2 cellular contexts compared by ENCODE assay signal in genomic region chr14:91152499-91152898, GRCh38.
TF ChIP-seq lines count a peak whose summit lies in the region.

No MANE protein-coding gene starts in this region.

TF ChIP-seq in liver, 16 proteins besides CTCF, POLR2A, EP300 and RAD21 (continued from another document):
- no peak for TF ChIP-seq REST (IDR thresholded peaks at IDR 0.05)
- TF ChIP-seq TAF1 (conservative IDR thresholded peaks at IDR 0.05), result no peak
- TF ChIP-seq EGR1 (IDR thresholded peaks at IDR 0.05; ENCODE audit: low read depth in 2 of 2), result no peak
- TF ChIP-seq JUND (IDR thresholded peaks at IDR 0.05), result no peak
- TF ChIP-seq HNF4G (IDR thresholded peaks at IDR 0.05), result no peak
- no peak for TF ChIP-seq FOXA2 (IDR thresholded peaks at IDR 0.05)
- TF ChIP-seq ZBTB33 (IDR thresholded peaks at IDR 0.05), result no peak
- no peak for TF ChIP-seq NR2F2 (IDR thresholded peaks at IDR 0.05)
- TF ChIP-seq RXRA (IDR thresholded peaks at IDR 0.05), result no peak
- TF ChIP-seq ATF3 (IDR thresholded peaks at IDR 0.05), result no peak
- no peak for TF ChIP-seq FOXA1 (IDR thresholded peaks at IDR 0.05)
- TF ChIP-seq HNF4A (conservative IDR thresholded peaks at IDR 0.05), result no peak
- no peak for TF ChIP-seq SP1 (IDR thresholded peaks at IDR 0.05)

TF ChIP-seq in HepG2, 621 proteins besides CTCF, POLR2A, EP300 and RAD21 (continued from another document):
- TF ChIP-seq CHCHD3 (CRISPR knock-in tag; IDR thresholded peaks at IDR 0.05), result no peak
- no peak for TF ChIP-seq ZNF605 (CRISPR knock-in tag; IDR thresholded peaks at IDR 0.05)
- TF ChIP-seq ATF1 (CRISPR knock-in tag; IDR thresholded peaks at IDR 0.05), result no peak
- no peak for TF ChIP-seq ZNF563 (CRISPR knock-in tag; IDR thresholded peaks at IDR 0.05)
- no peak for TF ChIP-seq SRSF4 (IDR thresholded peaks at IDR 0.05; ENCODE audit: low read depth, low read length, poor library complexity, severe bottlenecking)
- TF ChIP-seq ZNF143 (CRISPR knock-in tag; IDR thresholded peaks at IDR 0.05), result no peak
- no peak for TF ChIP-seq ZSCAN20 (CRISPR knock-in tag; IDR thresholded peaks at IDR 0.05; ENCODE audit: borderline replicate concordance)
